In the genomic region with DNA sequence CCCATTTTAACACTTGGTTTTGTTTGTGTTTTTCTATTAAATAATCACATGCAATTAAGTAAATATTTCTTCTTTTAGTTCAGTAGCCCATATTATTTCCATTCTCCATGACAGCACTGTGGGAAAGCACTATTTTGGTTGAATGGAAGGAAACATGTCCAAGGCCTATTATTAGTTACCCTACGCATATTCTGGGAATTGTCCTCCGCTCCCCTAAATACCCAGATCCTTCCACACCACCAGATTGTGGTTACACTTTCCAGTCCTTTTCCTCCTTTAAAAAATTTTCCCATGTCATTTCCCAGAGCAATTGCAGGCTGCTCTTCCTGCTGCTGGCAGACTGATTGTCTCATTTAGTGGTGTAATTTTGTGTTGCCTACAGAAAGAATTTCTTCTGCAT, we compare ENCODE assay signal across 22 cellular contexts.
"Had no signal": no experiment of that assay in that cellular context is flagged by ENCODE, and none has a peak within 500 bp of the region (broad histone marks: within the 10 kb centered on the region; RNA-seq: fewer than 3 reads in every experiment).

No MANE protein-coding gene starts in this region.

- H3K27me3 ChIP-seq: adrenal gland, body of pancreas, colonic mucosa, esophagus squamous epithelium, gastroesophageal sphincter had no signal

- H3K27ac ChIP-seq: adrenal gland, body of pancreas, colonic mucosa, epithelial cell of prostate, esophagus squamous epithelium, gastroesophageal sphincter, WERI-Rb-1 had no signal

- H3K4me3 ChIP-seq: adrenal gland, body of pancreas, colonic mucosa, esophagus squamous epithelium, gastroesophageal sphincter had no signal

- H3K9me3 ChIP-seq: adrenal gland, body of pancreas, colonic mucosa, esophagus squamous epithelium, gastroesophageal sphincter had no signal

- H3K36me3 ChIP-seq: adrenal gland, colonic mucosa, esophagus squamous epithelium, gastroesophageal sphincter, WERI-Rb-1 had no signal

- ATAC-seq: activated CD4-positive, CD25-positive, alpha-beta regulatory T cell treated with anti-CD3 and anti-CD28 coated beads, Interleukin-2, amount 50 U/mL, for 24 hours; activated CD8-positive, alpha-beta T cell treated with anti-CD3 and anti-CD28 coated beads for 36 hours; body of pancreas; gastroesophageal sphincter; T-cell; T-helper 17 cell had no signal

- H3K4me1 ChIP-seq: adrenal gland, body of pancreas, colonic mucosa, esophagus squamous epithelium, gastroesophageal sphincter had no signal

- DNase-seq: activated B cell treated with CpG ODN at 0.5 μM for 24 hours; activated CD4-positive, alpha-beta T cell treated with anti-CD3 and anti-CD28 coated beads, Interleukin-2, amount 50 U/mL, for 1 hour; activated CD8-positive, alpha-beta memory T cell treated with anti-CD3 and anti-CD28 coated beads for 24 hours; activated effector memory CD4-positive, alpha-beta T cell treated with anti-CD3 and anti-CD28 coated beads, Interleukin-2, amount 50 U/mL, for 16 hours; activated naive CD8-positive, alpha-beta T cell treated with anti-CD3 and anti-CD28 coated beads for 36 hours; activated T-cell treated with anti-CD3 and anti-CD28 coated beads, Interleukin-2, amount 50 U/mL, for 1 hour; aorta; central memory CD4-positive, alpha-beta T cell; cerebellar nuclear complex; effector CD8-positive, alpha-beta T cell; esophagus squamous epithelium; T-helper 17 cell; T1000 had no signal
